Comparison of ENCODE assay signal across 21 cellular contexts in genomic region chr12:79422060-79422812, GRCh38.
DNase-seq lines count a peak whose midpoint lies in the region; ATAC-seq, FAIRE-seq and TF ChIP-seq lines count a peak whose summit lies in the region.
"Had no signal": no experiment of that assay in that cellular context is flagged by ENCODE, and none has a peak within 500 bp of the region (broad histone marks: within the 10 kb centered on the region; RNA-seq: fewer than 3 reads in every experiment).

No MANE protein-coding gene starts in this region.

- WGBS in mammary epithelial cell (ENCODE audit: low coverage, missing lambda C conversion rate): 90% methylated on average over 3 of the region's 3 CpGs
- WGBS in heart right ventricle, 2 donors: 87 to 93% methylated on average over 3 of the region's 3 CpGs

- no TSS peak for BruUV-seq in mammary epithelial cell (replicated peaks; lab: Mats Ljungman, UMichigan)

- in situ Hi-C loops in mammary epithelial cell (cut with MboI; ENCODE audit: low sequenced_read_pairs in 2 of 2): loop anchor here in 1 of 2 donors (25.0 kb wide), 1 partner anchor 115 kb away; no protein-coding TSS in a partner anchor

- TF ChIP-seq CTCF in mammary epithelial cell (conservative IDR thresholded peaks at IDR 0.05 in 1 of 2, IDR thresholded peaks at IDR 0.05 in 1 of 2; ENCODE audit: extremely low read depth in 1 of 2, insufficient read depth in 1 of 2, low read depth in 1 of 2, low read length in 2 of 2) (no peak), kidney (IDR thresholded peaks at IDR 0.05; ENCODE audit: borderline replicate concordance, extremely low read depth, insufficient read depth) (no peak), tibial artery (IDR thresholded peaks at IDR 0.05) (no peak), heart right ventricle (IDR thresholded peaks at IDR 0.05) (no peak)

- dilution Hi-C loops in mammary epithelial cell (cut with HindIII; ENCODE audit: low sequenced_read_pairs): no loop called here

- no peaks in the 10 kb centered on the region for H3K36me3 ChIP-seq in mammary epithelial cell (ENCODE audit: insufficient read depth, low read length)
- no peaks in the 10 kb centered on the region for H3K36me3 ChIP-seq in kidney (ENCODE audit: control insufficient read depth in 1 of 2, insufficient read depth in 2 of 2, low read length in 2 of 2)
- H3K36me3 ChIP-seq in tibial artery: no peaks in the 10 kb centered on the region
- H3K36me3 ChIP-seq in heart right ventricle: no peaks in the 10 kb centered on the region
- H3K36me3 ChIP-seq: Peyer's patch had no signal

- H3K27ac ChIP-seq in mammary epithelial cell (ENCODE audit: insufficient read depth, low read depth, low read length): peak overlapping the region; percentile 55
- H3K27ac ChIP-seq in kidney (ENCODE audit: low read depth in 2 of 2, low read length in 2 of 2): peak overlapping the region; percentile 66 to 74
- H3K27ac ChIP-seq in tibial artery: peak overlapping the region; percentile 2 to 27
- H3K27ac ChIP-seq in heart right ventricle: no peak overlapping the region
- H3K27ac ChIP-seq: C4-2B, HL-60 had no signal

- no peak overlapping the region for H3K4me3 ChIP-seq in mammary epithelial cell (replicated peaks in 1 of 3; ENCODE audit: insufficient read depth in 1 of 3, low read depth in 2 of 3, low read length in 3 of 3)
- no peak overlapping the region for H3K4me3 ChIP-seq in kidney (ENCODE audit: low read length in 2 of 2)
- H3K4me3 ChIP-seq in tibial artery: no peak overlapping the region
- H3K4me3 ChIP-seq in heart right ventricle: no peak overlapping the region
- H3K4me3 ChIP-seq: Peyer's patch had no signal

- no peaks in the 10 kb centered on the region for H4K20me1 ChIP-seq in mammary epithelial cell (ENCODE audit: insufficient read depth, low read length)

- ATAC-seq in heart right ventricle (no peak), GM21786 (IDR thresholded peaks at IDR 0.05; ENCODE audit: unreplicated experiment) (no peak)
- ATAC-seq: activated naive CD4-positive, alpha-beta T cell treated with anti-CD3 and anti-CD28 coated beads, Interleukin-2, amount 50 U/mL, for 72 hours had no signal

- DNase-seq in H4 (ENCODE audit: low spot score) (peak; percentile 14), mammary epithelial cell (no peak), kidney (no peak), tibial artery (no peak), heart right ventricle (no peak), islet precursor cell (no peak), GF-D8 (lab: John Stamatoyannopoulos, UW) (no peak)
- DNase-seq: activated CD4-positive, CD25-positive, alpha-beta regulatory T cell treated with anti-CD3 and anti-CD28 coated beads, Interleukin-2, amount 50 U/mL, for 72 hours; activated CD8-positive, alpha-beta memory T cell treated with anti-CD3 and anti-CD28 coated beads, Interleukin-2, amount 50 U/mL, for 4 hours; cerebellar nuclear complex; Karpas-422; NCI-H1694 treated with DMSO at 0.1 percent for 48 hours; NCI-H524; Peyer's patch; stimulated activated CD4-positive, alpha-beta T cell treated with anti-CD3 and anti-CD28 coated beads, Interleukin-12 subunit alpha, Interleukin-12 subunit beta, amount 100 ng/mL, for 4 hours had no signal

- H3K79me2 ChIP-seq in mammary epithelial cell (ENCODE audit: insufficient read depth, low read length): no peaks in the 10 kb centered on the region

- H3K9me3 ChIP-seq in mammary epithelial cell (replicated peaks; ENCODE audit: insufficient read depth, low read length) (no peaks in the 10 kb centered on the region), kidney (ENCODE audit: control insufficient read depth in 1 of 2, low read length in 2 of 2) (no peaks in the 10 kb centered on the region), tibial artery (no peaks in the 10 kb centered on the region), heart right ventricle (no peaks in the 10 kb centered on the region)
- H3K9me3 ChIP-seq: Peyer's patch had no signal

- no peak overlapping the region for H3K4me2 ChIP-seq in mammary epithelial cell (ENCODE audit: insufficient read depth, low read depth, low read length)

- H2AFZ ChIP-seq in mammary epithelial cell (ENCODE audit: low read depth, low read length): no peak overlapping the region

- H3K4me1 ChIP-seq in mammary epithelial cell (ENCODE audit: insufficient read depth, low read length) (peaks cover 46% of the 10 kb centered on the region), kidney (ENCODE audit: control insufficient read depth in 1 of 2, insufficient read depth in 1 of 2, low read depth in 1 of 2, low read length in 2 of 2) (peaks cover 13 to 54% of the 10 kb centered on the region in 2 donors), tibial artery (peaks cover 0 to 62% (median 17%) of the 10 kb centered on the region in 4 donors), heart right ventricle (peaks cover 0 to 15% (median 0%) of the 10 kb centered on the region in 9 donors)

- intact Hi-C loops in mammary epithelial cell (cut with micrococcal nuclease): loop anchor here (5.0 kb wide), 2 partner anchors 515 to 765 kb away; partner anchors contain the start of gene PPP1R12A
- intact Hi-C loops in kidney (cut with DNase I): no loop called here
- intact Hi-C loops in tibial artery (cut with DNase I; ENCODE audit: low total_unique reads): loop anchor here (10.0 kb wide), 1 partner anchor 103 kb away; no protein-coding TSS in a partner anchor
- intact Hi-C loops in heart right ventricle (cut with DNase I): loop anchor here in 2 of 10 donors (10.0 kb wide), 2 partner anchors 113 to 313 kb away; no protein-coding TSS in a partner anchor

- no peaks in the 10 kb centered on the region for H3K27me3 ChIP-seq in mammary epithelial cell (ENCODE audit: insufficient read depth, low read length)
- H3K27me3 ChIP-seq in tibial artery: no peaks in the 10 kb centered on the region
- H3K27me3 ChIP-seq in heart right ventricle: no peaks in the 10 kb centered on the region
- H3K27me3 ChIP-seq: Peyer's patch had no signal

- CTCF ChIA-PET in mammary epithelial cell (lab: Charles Lee; ENCODE audit: low non-redundant PET): no interaction called here

- H3K9ac ChIP-seq in mammary epithelial cell (ENCODE audit: insufficient read depth, low read length) (no peak overlapping the region), kidney (ENCODE audit: low read length in 2 of 2) (peak overlapping the region in 1 of 2 donors; percentile 0)

- no peak for FAIRE-seq in kidney (lab: Jason Lieb, UNC)
- FAIRE-seq: GM18507, H1 had no signal

Comparison
In these comparisons a context has a peak if more than half of its experiments do, and no peak if none do; other contexts are left out.
1. H3K27ac ChIP-seq: peak in mammary epithelial cell (single experiment), kidney (2 of 2) and tibial artery (2 of 2); none in heart right ventricle (0 of 10).